In genomic region chr12:75480469-75480949, GRCh38 we compare ENCODE assay signal across 8 cellular contexts. TPM values are rescaled to one million over a fixed set of nuclear protein-coding genes. Genes with fewer than 3 reads are reported as not detected.
DNase-seq lines count a peak whose midpoint lies in the region; ATAC-seq and TF ChIP-seq lines count a peak whose summit lies in the region.

TSS of gene GLIPR1 (plus strand) at chr12:75480755. CDS start at chr12:75480881, 126 bp downstream.

- WGBS in esophagus, 2 donors = 16 to 18% methylated on average over 8 of the region's 8 CpGs

- no peaks in the 10 kb centered on the region for H3K9me3 Mint-ChIP-seq in nephron
- H3K9me3 Mint-ChIP-seq in stimulated activated naive CD8-positive, alpha-beta T cell treated with anti-CD3 and anti-CD28 coated beads, Interleukin-15, Interleukin-2, amounts not matched to agents 100 ng/mL and 50 ng/mL, for 24 hours = no peaks in the 10 kb centered on the region

- H3K27me3 ChIP-seq in esophagus (ENCODE audit: control insufficient read depth in 1 of 2, insufficient read depth in 2 of 2, low read length in 2 of 2) (no peaks in the 10 kb centered on the region), BE2C (peaks cover 45% of the 10 kb centered on the region)

- peak within 1 kb of the TSS; percentile 29 to 93 (median 84) for H3K27ac Mint-ChIP-seq in nephron
- peak within 1 kb of the TSS; percentile 97 for H3K27ac Mint-ChIP-seq in stimulated activated naive CD8-positive, alpha-beta T cell treated with anti-CD3 and anti-CD28 coated beads, Interleukin-15, Interleukin-2, amounts not matched to agents 100 ng/mL and 50 ng/mL, for 24 hours

- H3K36me3 ChIP-seq in OCI-LY7 (ENCODE audit: insufficient read depth, low read length) (no peaks in the 10 kb centered on the region), esophagus (ENCODE audit: control insufficient read depth in 2 of 2, insufficient read depth in 2 of 2, low read length in 1 of 2) (no peaks in the 10 kb centered on the region), BE2C (no peaks in the 10 kb centered on the region)

- no TSS peak for BruUV-seq in OCI-LY7 (replicated peaks; lab: Mats Ljungman, UMichigan)

- H3K4me3 Mint-ChIP-seq in nephron = peak within 1 kb of the TSS; percentile 56 to 86 (median 62)
- H3K4me3 Mint-ChIP-seq in stimulated activated naive CD8-positive, alpha-beta T cell treated with anti-CD3 and anti-CD28 coated beads, Interleukin-15, Interleukin-2, amounts not matched to agents 100 ng/mL and 50 ng/mL, for 24 hours = peak within 1 kb of the TSS; percentile 96

- H3K9me3 ChIP-seq in OCI-LY7 (ENCODE audit: low read length) (no peaks in the 10 kb centered on the region), esophagus (ENCODE audit: control insufficient read depth in 2 of 2, insufficient read depth in 1 of 2, low read depth in 1 of 2, low read length in 1 of 2) (no peaks in the 10 kb centered on the region), BE2C (no peaks in the 10 kb centered on the region)

- no peaks in the 10 kb centered on the region for H3K9me2 ChIP-seq in OCI-LY7 (ENCODE audit: insufficient read depth, low read length)

- H4K20me1 ChIP-seq in OCI-LY7 (ENCODE audit: insufficient read depth, low read length) = no peaks in the 10 kb centered on the region

- H3K27ac ChIP-seq in OCI-LY7 (ENCODE audit: low read depth, low read length, poor library complexity, severe bottlenecking) = peak within 1 kb of the TSS; percentile 62
- peak within 1 kb of the TSS; percentile 81 to 86 for H3K27ac ChIP-seq in esophagus (ENCODE audit: low read depth in 2 of 2, low read length in 1 of 2)

- H3K4me1 ChIP-seq in OCI-LY7 (ENCODE audit: insufficient read depth, low read length, poor library complexity, severe bottlenecking) (peaks cover 64% of the 10 kb centered on the region), esophagus (ENCODE audit: control insufficient read depth in 2 of 2, insufficient read depth in 2 of 2, low read length in 1 of 2) (no peaks in the 10 kb centered on the region), BE2C (no peaks in the 10 kb centered on the region)

- H3K4me3 ChIP-seq in OCI-LY7 (ENCODE audit: low read depth, low read length, poor library complexity, severe bottlenecking) = peak within 1 kb of the TSS; percentile 64
- H3K4me3 ChIP-seq in esophagus (ENCODE audit: low read depth in 1 of 2, low read length in 2 of 2) = peak within 1 kb of the TSS; percentile 20 to 55
- no peak within 1 kb of the TSS for H3K4me3 ChIP-seq in BE2C (ENCODE audit: low read depth, low read length)

- intact Hi-C loops in OCI-LY7 (cut with micrococcal nuclease; ENCODE audit: unreplicated experiment) = loop anchor here (2.0 to 5.0 kb wide), 2 partner anchors 30 to 867 kb away; partner anchors contain the start of genes BBS10 and KRR1

- ATAC-seq in GM18517 (IDR thresholded peaks at IDR 0.05; ENCODE audit: unreplicated experiment) (peak; percentile 88), HG03025 (IDR thresholded peaks at IDR 0.05; ENCODE audit: low FRiP score, unreplicated experiment) (peak; percentile 96)

- no peaks in the 10 kb centered on the region for H3K36me3 Mint-ChIP-seq in nephron (ENCODE audit: low read depth)
- H3K36me3 Mint-ChIP-seq in stimulated activated naive CD8-positive, alpha-beta T cell treated with anti-CD3 and anti-CD28 coated beads, Interleukin-15, Interleukin-2, amounts not matched to agents 100 ng/mL and 50 ng/mL, for 24 hours (ENCODE audit: low read depth) = peaks cover 23% of the 10 kb centered on the region

- POLR2A ChIA-PET in OCI-LY7 (lab: Charles Lee) = interaction anchor here (0.6 to 6.0 kb wide), 15 partner anchors 10 to 1714 kb away, joined by 3 to 36 read pairs (median 4); no protein-coding TSS in a partner anchor

- peaks cover 27% of the 10 kb centered on the region for H3K4me1 Mint-ChIP-seq in nephron
- H3K4me1 Mint-ChIP-seq in stimulated activated naive CD8-positive, alpha-beta T cell treated with anti-CD3 and anti-CD28 coated beads, Interleukin-15, Interleukin-2, amounts not matched to agents 100 ng/mL and 50 ng/mL, for 24 hours (ENCODE audit: low read depth) = peaks cover 95% of the 10 kb centered on the region

- TF ChIP-seq CTCF in OCI-LY7 (conservative IDR thresholded peaks at IDR 0.05; ENCODE audit: low read length) (no peak), nephron (IDR thresholded peaks at IDR 0.05; ENCODE audit: unreplicated experiment in 3 of 3) (no peak), BE2C (IDR thresholded peaks at IDR 0.05; ENCODE audit: low read depth, low read length) (no peak)

- H3K79me2 ChIP-seq in OCI-LY7 (ENCODE audit: insufficient read depth, low read depth, low read length) = no peaks in the 10 kb centered on the region

- peak; percentile 56 for DNase-seq in OCI-LY7 (ENCODE audit: low spot score)
- DNase-seq in activated T-cell treated with anti-CD3 and anti-CD28 coated beads for 4 hours = peak; percentile 51
- DNase-seq in BE2C = no peak

- peak within 1 kb of the TSS; percentile 76 for H3K4me2 ChIP-seq in OCI-LY7 (ENCODE audit: low read length)

- CTCF ChIA-PET in OCI-LY7 (lab: Charles Lee; ENCODE audit: unreplicated experiment) = interaction anchor here (1.8 kb wide), 1 partner anchor 9 kb away, joined by 7 read pairs; no protein-coding TSS in a partner anchor

- H3K27me3 Mint-ChIP-seq in nephron (ENCODE audit: low read depth) = no peaks in the 10 kb centered on the region
- H3K27me3 Mint-ChIP-seq in stimulated activated naive CD8-positive, alpha-beta T cell treated with anti-CD3 and anti-CD28 coated beads, Interleukin-15, Interleukin-2, amounts not matched to agents 100 ng/mL and 50 ng/mL, for 24 hours = no peaks in the 10 kb centered on the region

- H2AFZ ChIP-seq in OCI-LY7 (ENCODE audit: low read length) = peak within 1 kb of the TSS; percentile 97

RNA-seq across cellular contexts. Expression of gene GLIPR1, which starts in this region (rescaled TPM):
- 2.8 and 3.4 TPM in 2 replicates for total RNA-seq in OCI-LY7 (2014; rRNA removed; shearing (Covaris generic))
- total RNA-seq in OCI-LY7 (2022) = 3.3 and 4.6 TPM in 2 replicates
- polyA plus RNA-seq in esophagus = 1 to 10 TPM in 1 of 2 donors, under 1 TPM in 1; 0.94 to 2.4 TPM
- 2.1 TPM for polyA plus RNA-seq in BE2C (2012; ENCODE audit: insufficient read depth, insufficient read length, low read depth)
